Comparison of ENCODE assay signal across 7 cellular contexts in genomic region chr3:55645406-55645805, GRCh38.
"Had no signal": no experiment of that assay in that cellular context is flagged by ENCODE, and none has a peak within 500 bp of the region (broad histone marks: within the 10 kb centered on the region; RNA-seq: fewer than 3 reads in every experiment).

No MANE protein-coding gene starts in this region.

- H3K4me1 ChIP-seq: HAP-1 had no signal

- H3K9me3 ChIP-seq: HAP-1 had no signal

- H3K4me2 ChIP-seq: GM23338 had no signal

- H3K27ac ChIP-seq: HL-60 had no signal

- H3K4me3 ChIP-seq: GM23338, HAP-1 had no signal

- DNase-seq: HFFc6, KG1 had no signal

- H3K4me3 Mint-ChIP-seq: GM23338, HFFc6, IgD-negative memory B cell had no signal

- H3K36me3 ChIP-seq: HAP-1 had no signal

- H3K27ac Mint-ChIP-seq: GM23338, HFFc6, IgD-negative memory B cell had no signal

- H2AFZ ChIP-seq: GM23338 had no signal

- ATAC-seq: GM23338, HCT116 had no signal

- H3K9me3 Mint-ChIP-seq: GM23338, HFFc6 had no signal
